Comparison of ENCODE assay signal across 1 cellular context in genomic region chr10:96288151-96288621, GRCh38.
TF ChIP-seq lines count a peak whose summit lies in the region.

No MANE protein-coding gene starts in this region.

TF ChIP-seq in GM12878, 131 proteins besides CTCF, POLR2A, EP300 and RAD21 (continued from another document and continues in another):
- TF ChIP-seq PRDM15 (CRISPR knock-in tag; IDR thresholded peaks at IDR 0.05) (no peak), NKRF (conservative IDR thresholded peaks at IDR 0.05) (peak; percentile 11; the same call in 1 of the 2 replicates), CREB1 (IDR thresholded peaks at IDR 0.05; ENCODE audit: low read depth) (0 out of 2 replicates have a peak, but pooled peaks have one; percentile 16), CUX1 (IDR thresholded peaks at IDR 0.05; ENCODE audit: insufficient replicate concordance, low read depth, low read length) (peak; percentile 19), MXI1 (IDR thresholded peaks at IDR 0.05; ENCODE audit: low read depth, low read length) (no peak), NFIC (IDR thresholded peaks at IDR 0.05; ENCODE audit: low read depth, low read length) (peak; percentile 6), RBBP5 (conservative IDR thresholded peaks at IDR 0.05) (no peak), IRF4 (IDR thresholded peaks at IDR 0.05; ENCODE audit: low read depth, low read length) (peak; percentile 60; the same call in 1 of the 2 replicates), ZNF592 (IDR thresholded peaks at IDR 0.05) (0 out of 2 replicates have a peak, but pooled peaks have one; percentile 33), CHD1 (IDR thresholded peaks at IDR 0.05; ENCODE audit: low read depth, low read length) (peak; percentile 79; the same call in 1 of the 2 replicates), IRF5 (IDR thresholded peaks at IDR 0.05; ENCODE audit: borderline replicate concordance) (no peak), PKNOX1 (IDR thresholded peaks at IDR 0.05) (peak; percentile 50; the same call in 1 of the 2 replicates), ZNF622 (IDR thresholded peaks at IDR 0.05) (no peak), HSF1 (IDR thresholded peaks at IDR 0.05; ENCODE audit: low read depth, low read length) (no peak), JUNB (IDR thresholded peaks at IDR 0.05) (peak; percentile 66), BCLAF1 (IDR thresholded peaks at IDR 0.05) (no peak), BACH1 (IDR thresholded peaks at IDR 0.05; ENCODE audit: borderline replicate concordance) (peak; percentile 49; the same call in 1 of the 2 replicates), CREM (IDR thresholded peaks at IDR 0.05; ENCODE audit: low read depth) (peak; percentile 31; the same call in 1 of the 2 replicates), MTA2 (IDR thresholded peaks at IDR 0.05; ENCODE audit: low read depth) (peak; percentile 35; the same call in 1 of the 2 replicates), SKIL (IDR thresholded peaks at IDR 0.05; ENCODE audit: low read depth, poor library complexity, severe bottlenecking) (peak; percentile 36), SMAD5 (IDR thresholded peaks at IDR 0.05; ENCODE audit: low read depth) (no peak), SMC3 (IDR thresholded peaks at IDR 0.05; ENCODE audit: borderline replicate concordance, low read length) (peak; percentile 27; the same call in 1 of the 2 replicates), ZNF384 (IDR thresholded peaks at IDR 0.05; ENCODE audit: borderline replicate concordance, low read depth, low read length) (peak; percentile 77), NR2F1 (conservative IDR thresholded peaks at IDR 0.05) (peak; percentile 83), SUZ12 (IDR thresholded peaks at IDR 0.05; ENCODE audit: unreplicated experiment) (no peak), SPI1 (IDR thresholded peaks at IDR 0.05; ENCODE audit: borderline replicate concordance, insufficient read depth, low read depth, low read length) (peak; percentile 89), PAX5 (IDR thresholded peaks at IDR 0.05; ENCODE audit: borderline replicate concordance, low read depth, low read length) (peak; percentile 15; the same call in 1 of the 2 replicates)
